ENCODE assay signal across 11 cellular contexts in the genomic region with DNA sequence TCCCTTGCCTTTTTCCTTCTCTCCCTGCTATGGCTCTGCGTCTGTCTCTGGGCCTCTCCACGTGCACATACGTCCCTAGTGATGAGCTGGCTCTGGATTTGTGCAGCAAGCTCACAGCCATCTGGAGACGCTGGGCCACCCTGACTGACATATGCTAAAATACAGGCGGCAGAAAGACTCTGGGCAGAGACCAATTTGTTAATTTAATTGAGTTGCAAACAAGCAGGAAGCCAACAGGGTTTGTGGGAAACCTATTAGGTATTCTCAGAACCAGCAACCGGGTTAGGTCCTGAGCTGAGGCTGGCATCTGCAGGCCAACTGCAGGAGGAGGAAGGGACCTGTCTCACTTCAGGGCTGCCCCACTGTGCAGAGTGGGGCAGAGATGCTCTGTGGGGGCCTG.
"Had no signal": no experiment of that assay in that cellular context is flagged by ENCODE, and none has a peak within 500 bp of the region (broad histone marks: within the 10 kb centered on the region; RNA-seq: fewer than 3 reads in every experiment).

No MANE protein-coding gene starts in this region.

- H3K36me3 Mint-ChIP-seq: natural killer cell treated with Interleukin-12 subunit alpha and Interleukin-12 subunit beta and Interleukin-15 and Interleukin-18, amount 100 ng/mL, for 72 hours had no signal

- H3K9me3 Mint-ChIP-seq: activated naive CD8-positive, alpha-beta T cell treated with anti-CD3 and anti-CD28 coated beads, Interleukin-2, amount 50 U/mL, for 24 hours; natural killer cell treated with Interleukin-12 subunit alpha and Interleukin-12 subunit beta and Interleukin-15 and Interleukin-18, amount 100 ng/mL, for 72 hours had no signal

- H3K4me1 Mint-ChIP-seq: activated naive CD8-positive, alpha-beta T cell treated with anti-CD3 and anti-CD28 coated beads, Interleukin-2, amount 50 U/mL, for 24 hours had no signal

- H3K4me3 Mint-ChIP-seq: activated naive CD8-positive, alpha-beta T cell treated with anti-CD3 and anti-CD28 coated beads, Interleukin-2, amount 50 U/mL, for 24 hours; natural killer cell treated with Interleukin-12 subunit alpha and Interleukin-12 subunit beta and Interleukin-15 and Interleukin-18, amount 100 ng/mL, for 72 hours had no signal

- H3K27ac Mint-ChIP-seq: activated naive CD8-positive, alpha-beta T cell treated with anti-CD3 and anti-CD28 coated beads, Interleukin-2, amount 50 U/mL, for 24 hours; natural killer cell treated with Interleukin-12 subunit alpha and Interleukin-12 subunit beta and Interleukin-15 and Interleukin-18, amount 100 ng/mL, for 72 hours had no signal

- ATAC-seq: activated naive CD8-positive, alpha-beta T cell treated with anti-CD3 and anti-CD28 coated beads, Interleukin-2, amount 50 U/mL, for 24 hours; foreskin keratinocyte; left lobe of liver; natural killer cell treated with Interleukin-12 subunit alpha and Interleukin-12 subunit beta and Interleukin-15 and Interleukin-18, amount 100 ng/mL, for 72 hours; right cardiac atrium had no signal

- DNase-seq: activated CD4-positive, alpha-beta T cell treated with anti-CD3 and anti-CD28 coated beads for 48 hours; activated naive CD4-positive, alpha-beta T cell treated with Interleukin-2 at 50 U/mL for 16 hours; activated naive CD8-positive, alpha-beta T cell treated with anti-CD3 and anti-CD28 coated beads, Interleukin-2, amount 50 U/mL, for 24 hours; foreskin keratinocyte; head of caudate nucleus; occipital lobe; small intestine; stomach had no signal

- H3K27me3 Mint-ChIP-seq: activated naive CD8-positive, alpha-beta T cell treated with anti-CD3 and anti-CD28 coated beads, Interleukin-2, amount 50 U/mL, for 24 hours had no signal
